Comparison of ENCODE assay signal across 15 cellular contexts in genomic region chr5:143147918-143148317, GRCh38.
A peak's percentile ranks its signal among the peaks of the same experiment; 100 is the strongest.
DNase-seq lines count a peak whose midpoint lies in the region; ATAC-seq, FAIRE-seq and TF ChIP-seq lines count a peak whose summit lies in the region.
"Had no signal": no experiment of that assay in that cellular context is flagged by ENCODE, and none has a peak within 500 bp of the region (broad histone marks: within the 10 kb centered on the region; RNA-seq: fewer than 3 reads in every experiment).

No MANE protein-coding gene starts in this region.

- in situ Hi-C loops in transverse colon (cut with MboI; ENCODE audit: low pct_ligation_motif_present in 1 of 4, low pct_unique_long_range_greater_than_20kb in 1 of 4, low sequenced_read_pairs in 3 of 4) = no loop called here

- TF ChIP-seq CTCF in esophagus muscularis mucosa (IDR thresholded peaks at IDR 0.05) (no peak), transverse colon (IDR thresholded peaks at IDR 0.05) (no peak)

- no peak for ATAC-seq in GM18519 (IDR thresholded peaks at IDR 0.05; ENCODE audit: low FRiP score, unreplicated experiment)
- ATAC-seq: stimulated activated naive B cell treated with anti-CD40 and anti-IgM and Interleukin-4, amounts not matched to agents 10 μg/mL and 1 μg/mL and 100 μg/mL, for 72 hours had no signal

- peaks cover 19 to 72% (median 70%) of the 10 kb centered on the region in 4 donors for H3K4me1 ChIP-seq in esophagus muscularis mucosa
- H3K4me1 ChIP-seq in muscle layer of duodenum (ENCODE audit: control insufficient read depth in 1 of 2, insufficient read depth in 2 of 2, low read length in 2 of 2) = peaks cover 13% of the 10 kb centered on the region in 2 donors
- peaks cover 0 to 7% (median under 1%) of the 10 kb centered on the region in 4 donors for H3K4me1 ChIP-seq in transverse colon

- H3K27ac ChIP-seq in esophagus muscularis mucosa (replicated peaks in 1 of 4) (peak overlapping the region; percentile 52 to 62 (median 54)), muscle layer of duodenum (ENCODE audit: low read length) (peak overlapping the region; percentile 16), transverse colon (peak overlapping the region; percentile 50 to 68 (median 54))

- no peak for FAIRE-seq in H54 (lab: Jason Lieb, UNC)
- FAIRE-seq: TTC549 had no signal

- H3K27me3 ChIP-seq in esophagus muscularis mucosa (no peaks in the 10 kb centered on the region), muscle layer of duodenum (ENCODE audit: low read depth, low read length) (no peaks in the 10 kb centered on the region), transverse colon (no peaks in the 10 kb centered on the region)

- H3K36me3 ChIP-seq in esophagus muscularis mucosa (peaks cover 0 to 35% (median 7%) of the 10 kb centered on the region in 4 donors), muscle layer of duodenum (ENCODE audit: control insufficient read depth in 1 of 2, insufficient read depth in 2 of 2, low read length in 2 of 2) (peaks cover 0 to 2% of the 10 kb centered on the region in 2 donors), transverse colon (peaks cover 0 to 4% (median 2%) of the 10 kb centered on the region in 4 donors)

- peak; percentile 54 for DNase-seq in MV-4-11 (lab: John Stamatoyannopoulos, UW)
- DNase-seq in esophagus muscularis mucosa (ENCODE audit: extremely low spot score) = no peak
- no peak for DNase-seq in transverse colon
- no peak for DNase-seq in GF-D8 (lab: John Stamatoyannopoulos, UW)
- DNase-seq in NCI-H187 treated with DMSO at 0.1 percent for 48 hours (lab: John Stamatoyannopoulos, UW) = no peak
- no peak for DNase-seq in H54 (ENCODE audit: insufficient read length, low spot score)
- DNase-seq: anterior cingulate cortex; CD4-positive, CD25-positive, alpha-beta regulatory T cell; foreskin melanocyte; NCI-H2029 treated with DMSO at 0.1 percent for 48 hours; NK-92 treated with Interleukin-12 subunit alpha and Interleukin-12 subunit beta, amount 100 ng/mL, for 24 hours; stimulated activated naive B cell treated with anti-CD40 and anti-IgM and Interleukin-4, amounts not matched to agents 10 μg/mL and 1 μg/mL and 100 μg/mL, for 72 hours had no signal

- intact Hi-C loops in esophagus muscularis mucosa (cut with DNase I) = loop anchor here (10.0 kb wide), 1 partner anchor 93 kb away; no protein-coding TSS in a partner anchor
- intact Hi-C loops in transverse colon (cut with DNase I; ENCODE audit: low total_unique reads) = no loop called here

- H3K4me3 ChIP-seq in esophagus muscularis mucosa = no peak overlapping the region
- H3K4me3 ChIP-seq in muscle layer of duodenum (ENCODE audit: low read depth in 1 of 2, low read length in 2 of 2) = no peak overlapping the region
- no peak overlapping the region for H3K4me3 ChIP-seq in transverse colon

- WGBS in esophagus muscularis mucosa = 79% methylated on average over 6 of the region's 6 CpGs
- 82 to 88% methylated on average over 4 to 6 of the region's 6 CpGs for WGBS in transverse colon (ENCODE audit: low coverage in 1 of 2), 2 donors

- H3K9me3 ChIP-seq in esophagus muscularis mucosa (no peaks in the 10 kb centered on the region), muscle layer of duodenum (ENCODE audit: control insufficient read depth in 1 of 2, low read length in 2 of 2) (no peaks in the 10 kb centered on the region), transverse colon (no peaks in the 10 kb centered on the region)

- TF ChIP-seq EP300 in esophagus muscularis mucosa (IDR thresholded peaks at IDR 0.05) (no peak), transverse colon (IDR thresholded peaks at IDR 0.05; ENCODE audit: low read depth) (no peak)

- TF ChIP-seq POLR2A in esophagus muscularis mucosa (IDR thresholded peaks at IDR 0.05; ENCODE audit: low read depth) (no peak), transverse colon (IDR thresholded peaks at IDR 0.05) (no peak), H54 (IDR thresholded peaks at IDR 0.05; ENCODE audit: low read depth, low read length) (no peak)
